9 cellular contexts compared by ENCODE assay signal in genomic region chr15:51917493-51917892, GRCh38. TPM values are rescaled to one million over a fixed set of nuclear protein-coding genes. Genes with fewer than 3 reads are reported as not detected.
DNase-seq lines count a peak whose midpoint lies in the region; ATAC-seq and TF ChIP-seq lines count a peak whose summit lies in the region.
"Had no signal": no experiment of that assay in that cellular context is flagged by ENCODE, and none has a peak within 500 bp of the region (broad histone marks: within the 10 kb centered on the region; RNA-seq: fewer than 3 reads in every experiment).

No MANE protein-coding gene starts in this region.

- intact Hi-C loops in activated CD8-positive, alpha-beta T cell treated with anti-CD3 and anti-CD28 coated beads for 36 hours (cut with micrococcal nuclease): no loop called here
- intact Hi-C loops in lower lobe of right lung (cut with DNase I): no loop called here

- H3K27ac Mint-ChIP-seq in activated CD8-positive, alpha-beta T cell treated with anti-CD3 and anti-CD28 coated beads for 36 hours: no peak overlapping the region

- H3K36me3 ChIP-seq in lower lobe of right lung: peaks cover 82% of the 10 kb centered on the region

- H3K4me3 ChIP-seq in lower lobe of right lung: no peak overlapping the region
- H3K4me3 ChIP-seq: BLaER1 treated with 17β-estradiol and CSF1 and Interleukin-3, amounts not matched to agents 10 nM and 100 nM had no signal

- H3K9me3 ChIP-seq in lower lobe of right lung: no peaks in the 10 kb centered on the region
- H3K9me3 ChIP-seq: BLaER1 treated with 17β-estradiol and CSF1 and Interleukin-3, amounts not matched to agents 10 nM and 100 nM had no signal

- no peaks in the 10 kb centered on the region for H3K9me3 Mint-ChIP-seq in activated CD8-positive, alpha-beta T cell treated with anti-CD3 and anti-CD28 coated beads for 36 hours

- H3K27ac ChIP-seq in lower lobe of right lung: no peak overlapping the region
- H3K27ac ChIP-seq: BLaER1 treated with 17β-estradiol and CSF1 and Interleukin-3, amounts not matched to agents 10 nM and 100 nM had no signal

- peaks cover 10% of the 10 kb centered on the region for H3K36me3 Mint-ChIP-seq in activated CD8-positive, alpha-beta T cell treated with anti-CD3 and anti-CD28 coated beads for 36 hours (ENCODE audit: low read depth)

- no peaks in the 10 kb centered on the region for H3K4me1 Mint-ChIP-seq in activated CD8-positive, alpha-beta T cell treated with anti-CD3 and anti-CD28 coated beads for 36 hours (ENCODE audit: low read depth)

- H3K4me1 ChIP-seq in lower lobe of right lung: no peaks in the 10 kb centered on the region
- H3K4me1 ChIP-seq: BLaER1 treated with 17β-estradiol and CSF1 and Interleukin-3, amounts not matched to agents 10 nM and 100 nM had no signal

- POLR2A ChIA-PET in activated CD8-positive, alpha-beta T cell treated with anti-CD3 and anti-CD28 coated beads for 36 hours (lab: Charles Lee): no interaction called here

- CTCF ChIA-PET in activated CD8-positive, alpha-beta T cell treated with anti-CD3 and anti-CD28 coated beads for 36 hours (lab: Charles Lee): interaction anchor here (0.9 to 1.6 kb wide), 6 partner anchors 10 to 268 kb away, joined by 3 to 7 read pairs (median 3); no protein-coding TSS in a partner anchor

- DNase-seq in NCI-H1436 (lab: John Stamatoyannopoulos, UW) (peak; percentile 33), NCI-H1436 treated with DMSO at 0.1 percent for 48 hours (lab: John Stamatoyannopoulos, UW) (no peak), KBM-7 (peak; percentile 42), lower lobe of right lung (peak; percentile 52), NCI-H1930 (lab: John Stamatoyannopoulos, UW) (no peak), NCI-H187 treated with DMSO at 0.1 percent for 48 hours (lab: John Stamatoyannopoulos, UW) (no peak)
- DNase-seq in activated CD8-positive, alpha-beta T cell treated with anti-CD3 and anti-CD28 coated beads for 36 hours: peak; percentile 28

- TF ChIP-seq CTCF in activated CD8-positive, alpha-beta T cell treated with anti-CD3 and anti-CD28 coated beads for 36 hours (IDR thresholded peaks at IDR 0.05): peak; percentile 18
- TF ChIP-seq CTCF in lower lobe of right lung (IDR thresholded peaks at IDR 0.05): peak; percentile 34

- in situ Hi-C loops in KBM-7 (cut with MboI; ENCODE audit: low pct_unique_long_range_greater_than_20kb, low sequenced_read_pairs): no loop called here

- ATAC-seq in activated CD8-positive, alpha-beta T cell treated with anti-CD3 and anti-CD28 coated beads for 36 hours: no peak
- ATAC-seq in lower lobe of right lung (peak; percentile 91 to 93), GM19455 (IDR thresholded peaks at IDR 0.05; ENCODE audit: unreplicated experiment) (no peak)

- H3K4me3 Mint-ChIP-seq in activated CD8-positive, alpha-beta T cell treated with anti-CD3 and anti-CD28 coated beads for 36 hours: no peak overlapping the region

- H3K27me3 Mint-ChIP-seq in activated CD8-positive, alpha-beta T cell treated with anti-CD3 and anti-CD28 coated beads for 36 hours: no peaks in the 10 kb centered on the region

- H3K27me3 ChIP-seq in lower lobe of right lung (ENCODE audit: low read depth): no peaks in the 10 kb centered on the region
- H3K27me3 ChIP-seq: BLaER1 treated with 17β-estradiol and CSF1 and Interleukin-3, amounts not matched to agents 10 nM and 100 nM had no signal

RNA-seq across cellular contexts. Expression of gene LEO1, which starts 54.1 kb away (rescaled TPM):
- 10 to 100 TPM; 28.9 to 31.1 TPM for total RNA-seq in activated CD8-positive, alpha-beta T cell treated with anti-CD3 and anti-CD28 coated beads for 36 hours
- 12.6 TPM for total RNA-seq in lower lobe of right lung

Comparison
In these comparisons a context has a peak if more than half of its experiments do, and no peak if none do; other contexts are left out.
1. DNase-seq: peak in NCI-H1436 (single experiment), KBM-7 (single experiment), activated CD8-positive, alpha-beta T cell treated with anti-CD3 and anti-CD28 coated beads for 36 hours (single experiment) and lower lobe of right lung (single experiment); none in NCI-H1436 treated with DMSO at 0.1 percent for 48 hours (single experiment), NCI-H1930 (0 of 2) and NCI-H187 treated with DMSO at 0.1 percent for 48 hours (single experiment).
2. ATAC-seq: peak in lower lobe of right lung (2 of 2); none in activated CD8-positive, alpha-beta T cell treated with anti-CD3 and anti-CD28 coated beads for 36 hours (single experiment) and GM19455 (single experiment).